12 cellular contexts compared by ENCODE assay signal in genomic region chr6:135113855-135114254, GRCh38.
"Had no signal": no experiment of that assay in that cellular context is flagged by ENCODE, and none has a peak within 500 bp of the region (broad histone marks: within the 10 kb centered on the region; RNA-seq: fewer than 3 reads in every experiment).

No MANE protein-coding gene starts in this region.

- H3K9me3 ChIP-seq: ascending aorta, stomach, thoracic aorta had no signal

- H3K27me3 ChIP-seq: ascending aorta, sigmoid colon, stomach had no signal

- ATAC-seq: esophagus mucosa had no signal

- H3K4me3 ChIP-seq: ascending aorta, sigmoid colon, stomach, thoracic aorta had no signal

- H3K36me3 ChIP-seq: ascending aorta, sigmoid colon, stomach, thoracic aorta, WERI-Rb-1 had no signal

- H3K27ac ChIP-seq: ascending aorta, sigmoid colon, stomach, thoracic aorta, WERI-Rb-1 had no signal

- H3K4me1 ChIP-seq: ascending aorta, sigmoid colon, stomach had no signal

- DNase-seq: activated CD8-positive, alpha-beta memory T cell treated with anti-CD3 and anti-CD28 coated beads, Interleukin-2, amount 50 U/mL, for 48 hours; hypothalamus; kidney glomerular epithelial cell; mesendoderm; sigmoid colon; stomach; WERI-Rb-1 had no signal

- H3K4me3 Mint-ChIP-seq: neural crest cell had no signal

- FAIRE-seq: bronchial epithelial cell had no signal

- H3K4me1 Mint-ChIP-seq: neural crest cell had no signal
